9 cellular contexts compared by ENCODE assay signal in genomic region chr2:237165405-237166276, GRCh38.
A peak's percentile ranks its signal among the peaks of the same experiment; 100 is the strongest.
DNase-seq lines count a peak whose midpoint lies in the region; ATAC-seq and TF ChIP-seq lines count a peak whose summit lies in the region.
"Had no signal": no experiment of that assay in that cellular context is flagged by ENCODE, and none has a peak within 500 bp of the region (broad histone marks: within the 10 kb centered on the region; RNA-seq: fewer than 3 reads in every experiment).

No MANE protein-coding gene starts in this region.

- peaks cover 18 to 19% of the 10 kb centered on the region in 2 experiments for H3K9me3 Mint-ChIP-seq in H9

- POLR2A ChIA-PET in BJ (lab: Charles Lee) = interaction anchor here (0.5 to 1.0 kb wide), 4 partner anchors 105 to 241 kb away, joined by 3 to 23 read pairs (median 6); no protein-coding TSS in a partner anchor

- H3K23ac ChIP-seq in H9 (ENCODE audit: insufficient read length, low read depth, low read length) = no peak overlapping the region

- no CpG with 5 or more reads among the region's 5 CpGs for WGBS in H9 (ENCODE audit: extremely low coverage, insufficient read length, low lambda C conversion rate)
- 75 to 84% (median 83%) methylated on average over 5 of the region's 5 CpGs for WGBS in adrenal gland, 4 donors
- WGBS in liver = 59% methylated on average over 5 of the region's 5 CpGs

- H3K14ac ChIP-seq in H9 (ENCODE audit: insufficient read depth, low read length) = no peak overlapping the region

- CTCF ChIA-PET in BJ (lab: Yijun Ruan, JAX) = interaction anchor here (0.6 to 3.0 kb wide), 54 partner anchors 9 to 406 kb away, joined by 3 to 44 read pairs (median 4); partner anchors contain the start of gene COL6A3

- no peak overlapping the region for H2BK5ac ChIP-seq in H9 (ENCODE audit: insufficient read length, low read length)

- H3K9ac ChIP-seq in H9 (ENCODE audit: extremely low read depth, insufficient read length, low read length) (no peak overlapping the region), liver (ENCODE audit: low read depth in 1 of 2, low read length in 2 of 2) (no peak overlapping the region)

- H3K27ac Mint-ChIP-seq in H9 = no peak overlapping the region
- H3K27ac Mint-ChIP-seq: memory B cell had no signal

- no peak for TF ChIP-seq POLR2A in adrenal gland (IDR thresholded peaks at IDR 0.05)

- DNase-seq in BJ (ENCODE audit: low read depth) (no peak), H9 (peak; percentile 64), adrenal gland (peak in 1 of 7 donors; percentile 11), DMS153 (lab: John Stamatoyannopoulos, UW) (no peak)
- DNase-seq in stimulated activated CD4-positive, alpha-beta T cell treated with anti-CD3 and anti-CD28 coated beads, Interleukin-15, amount 100 ng/mL, for 24 hours = no peak

- H3K79me1 ChIP-seq in H9 (ENCODE audit: insufficient read depth, low read depth, low read length, poor library complexity, severe bottlenecking) = no peaks in the 10 kb centered on the region

- H4K91ac ChIP-seq in H9 (ENCODE audit: insufficient read length, low read depth, low read length) = no peak overlapping the region

- H3K36me3 ChIP-seq in BJ (ENCODE audit: control insufficient read depth, insufficient read depth, low read length) (no peaks in the 10 kb centered on the region), adrenal gland (replicated peaks in 1 of 2) (no peaks in the 10 kb centered on the region), liver (ENCODE audit: control insufficient read depth in 4 of 4, insufficient read depth in 3 of 4, low read depth in 1 of 4, low read length in 3 of 4) (no peaks in the 10 kb centered on the region)

- no peaks in the 10 kb centered on the region for H4K20me1 ChIP-seq in H9 (ENCODE audit: control insufficient read depth, insufficient read depth, insufficient read length)

- no peak overlapping the region for H2BK120ac ChIP-seq in H9 (ENCODE audit: low read depth, low read length, poor library complexity, severe bottlenecking)

- H2BK15ac ChIP-seq in H9 (ENCODE audit: low read depth, low read length) = no peak overlapping the region

- H3K27ac ChIP-seq in H9 (ENCODE audit: insufficient read length, low read depth, low read length) (no peak overlapping the region), adrenal gland (no peak overlapping the region), liver (ENCODE audit: low read depth in 1 of 2, low read length in 2 of 2) (no peak overlapping the region)

- H3K36me3 Mint-ChIP-seq in H9 (ENCODE audit: insufficient read depth in 1 of 3, low read depth in 3 of 3) = peaks cover 0 to 17% (median 7%) of the 10 kb centered on the region in 3 experiments; a peak in 6 of 7 replicates
- H3K36me3 Mint-ChIP-seq: memory B cell had no signal

- no peak overlapping the region for H2AFZ ChIP-seq in H9 (ENCODE audit: low read length)

- H3K4me1 ChIP-seq in H9 (ENCODE audit: insufficient read depth, low read length) (peaks cover 3% of the 10 kb centered on the region; the same call in 1 of the 2 replicates), adrenal gland (replicated peaks in 1 of 2) (no peaks in the 10 kb centered on the region), liver (ENCODE audit: control insufficient read depth in 4 of 4, insufficient read depth in 4 of 4, low read length in 3 of 4) (no peaks in the 10 kb centered on the region)

- no peak overlapping the region for H3T11ph ChIP-seq in H9 (ENCODE audit: low read length)

- H3K4me3 ChIP-seq in BJ (ENCODE audit: low read depth, low read length) (no peak overlapping the region), adrenal gland (no peak overlapping the region), liver (ENCODE audit: low read depth in 1 of 3, low read length in 3 of 3) (no peak overlapping the region)

- no peak overlapping the region for H3K4me3 Mint-ChIP-seq in H9
- H3K4me3 Mint-ChIP-seq: memory B cell had no signal

- H3K4ac ChIP-seq in H9 (ENCODE audit: low read depth, low read length) = no peak overlapping the region

- H3K9me3 ChIP-seq in H9 (ENCODE audit: control insufficient read depth, low read depth, low read length) (no peaks in the 10 kb centered on the region), adrenal gland (replicated peaks in 1 of 3) (no peaks in the 10 kb centered on the region), liver (ENCODE audit: control insufficient read depth in 4 of 4, low read length in 3 of 4) (peaks cover 0 to 8% (median 3%) of the 10 kb centered on the region in 4 donors)

- no peak overlapping the region for H3K18ac ChIP-seq in H9 (ENCODE audit: insufficient read length, low read depth, low read length)

- no peak overlapping the region for H4K8ac ChIP-seq in H9 (replicated peaks; ENCODE audit: insufficient read length, low read depth, low read length)

- peak; percentile 60 to 67 for TF ChIP-seq RAD21 in liver (IDR thresholded peaks at IDR 0.05)

- ATAC-seq in HG03196 (IDR thresholded peaks at IDR 0.05; ENCODE audit: unreplicated experiment) (no peak), GM21526 (IDR thresholded peaks at IDR 0.05; ENCODE audit: low FRiP score, unreplicated experiment) (no peak)

- H3K79me2 ChIP-seq in H9 (ENCODE audit: insufficient read depth, low read length) = no peaks in the 10 kb centered on the region

- no peaks in the 10 kb centered on the region for H3K27me3 ChIP-seq in BJ (ENCODE audit: control insufficient read depth, insufficient read depth, low read length)
- H3K27me3 ChIP-seq in H9 (ENCODE audit: insufficient read depth, low read length) = no peaks in the 10 kb centered on the region
- no peaks in the 10 kb centered on the region for H3K27me3 ChIP-seq in adrenal gland
- peaks cover 0 to 7% (median 2%) of the 10 kb centered on the region in 4 donors for H3K27me3 ChIP-seq in liver (ENCODE audit: control insufficient read depth in 4 of 4, insufficient read depth in 4 of 4, low read length in 3 of 4)

- H2BK12ac ChIP-seq in H9 (ENCODE audit: insufficient read length, low read depth, low read length) = no peak overlapping the region

- no peak overlapping the region for H4K5ac ChIP-seq in H9 (ENCODE audit: insufficient read length, low read depth, low read length)

- peaks cover 6% of the 10 kb centered on the region in 2 experiments for H3K4me1 Mint-ChIP-seq in H9
- H3K4me1 Mint-ChIP-seq: memory B cell had no signal

- no peaks in the 10 kb centered on the region; the same call in 1 of the 2 replicates for H3K27me3 Mint-ChIP-seq in H9 (ENCODE audit: low read depth)

- intact Hi-C loops in adrenal gland (cut with DNase I) = no loop called here

- TF ChIP-seq CTCF in BJ (IDR thresholded peaks at IDR 0.05; ENCODE audit: insufficient read depth, low read depth, low read length) (peak; percentile 72), H9 (conservative IDR thresholded peaks at IDR 0.05) (peak; percentile 83), adrenal gland (IDR thresholded peaks at IDR 0.05) (peak in 5 of 6 experiments; percentile 9 to 46 (median 30)), liver (IDR thresholded peaks at IDR 0.05; ENCODE audit: low read depth, low read length, missing input control) (peak; percentile 31)

- no peak overlapping the region for H2AK5ac ChIP-seq in H9 (ENCODE audit: insufficient read length, low read length)

- H3K4me2 ChIP-seq in H9 (ENCODE audit: insufficient read depth, insufficient read length, low read length) = no peak overlapping the region

- no peaks in the 10 kb centered on the region for H3K23me2 ChIP-seq in H9 (ENCODE audit: insufficient read length, low read depth, low read length, poor library complexity, severe bottlenecking)

- H2BK20ac ChIP-seq in H9 (ENCODE audit: low read depth, low read length, poor library complexity, severe bottlenecking) = no peak overlapping the region

- H3K56ac ChIP-seq in H9 (ENCODE audit: insufficient read length, low read depth, low read length) = no peak overlapping the region

TF ChIP-seq in liver, 16 proteins besides CTCF, POLR2A, EP300 and RAD21:
- TF ChIP-seq SP1 (IDR thresholded peaks at IDR 0.05) = no peak
- no peak for TF ChIP-seq ZBTB33 (IDR thresholded peaks at IDR 0.05)

Comparison
In these comparisons a context has a peak if more than half of its experiments do, and no peak if none do; other contexts are left out.
1. CTCF ChIP-seq: peak in every context shown above with its lines; median percentile 83 in H9; 72 in BJ; 31 in liver; 30 in adrenal gland.